ENCODE assay signal across 1 cellular context in the genomic region with DNA sequence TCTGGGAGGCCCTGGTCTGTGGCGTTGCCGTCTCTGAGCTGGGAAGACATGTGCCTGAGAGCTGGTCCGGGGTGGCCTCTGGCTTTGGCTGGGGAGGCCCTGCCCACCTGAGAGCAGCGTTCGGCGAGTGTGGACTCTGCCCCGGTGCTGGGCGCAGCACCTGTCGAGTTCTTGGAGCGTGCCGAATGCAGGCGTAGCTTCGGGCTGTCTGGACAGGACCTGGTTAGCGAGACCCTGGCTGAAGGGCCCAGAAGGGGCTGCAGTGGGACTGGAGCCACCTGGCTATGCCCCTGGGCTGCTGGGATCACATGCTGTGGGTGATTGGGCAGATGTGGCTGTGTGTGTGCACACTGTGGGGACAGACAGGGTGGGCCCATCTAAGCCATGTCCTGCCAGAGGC.
A peak's percentile ranks its signal among the peaks of the same experiment; 100 is the strongest.
TF ChIP-seq lines count a peak whose summit lies in the region.

No MANE protein-coding gene starts in this region.

TF ChIP-seq in HepG2, 621 proteins besides CTCF, POLR2A, EP300 and RAD21 (continued from another document and continues in another):
- TF ChIP-seq ZNF512 (CRISPR knock-in tag; IDR thresholded peaks at IDR 0.05) (0 out of 2 replicates have a peak, but pooled peaks have one; percentile 36), XRCC5 (optimal IDR thresholded peaks at IDR 0.05; ENCODE audit: low read length) (no peak), STAT5B (CRISPR knock-in tag; IDR thresholded peaks at IDR 0.05) (no peak), SRF (IDR thresholded peaks at IDR 0.05; ENCODE audit: low read depth, low read length) (no peak), MIER2 (CRISPR knock-in tag; IDR thresholded peaks at IDR 0.05) (no peak), ZNF619 (CRISPR knock-in tag; IDR thresholded peaks at IDR 0.05) (0 out of 2 replicates have a peak, but pooled peaks have one; percentile 23), FOXK2 (IDR thresholded peaks at IDR 0.05) (no peak), ATF3 (CRISPR knock-in tag; IDR thresholded peaks at IDR 0.05) (no peak), BRF2 (CRISPR knock-in tag; IDR thresholded peaks at IDR 0.05) (no peak), ZNF879 (CRISPR knock-in tag; IDR thresholded peaks at IDR 0.05) (no peak), MTF1 (CRISPR knock-in tag; IDR thresholded peaks at IDR 0.05) (no peak), ZNF703 (CRISPR knock-in tag; IDR thresholded peaks at IDR 0.05; ENCODE audit: borderline replicate concordance) (no peak), ZEB1 (IDR thresholded peaks at IDR 0.05; ENCODE audit: insufficient replicate concordance, low read depth) (peak; percentile 54), ZNF891 (CRISPR knock-in tag; IDR thresholded peaks at IDR 0.05) (no peak), HNF4A (CRISPR knock-in tag; IDR thresholded peaks at IDR 0.05) (peak; percentile 73), ZNF558 (CRISPR knock-in tag; IDR thresholded peaks at IDR 0.05; ENCODE audit: borderline replicate concordance) (no peak), ZNF629 (CRISPR knock-in tag; conservative IDR thresholded peaks at IDR 0.05) (no peak), ZBTB39 (CRISPR knock-in tag; IDR thresholded peaks at IDR 0.05) (no peak), LCORL (IDR thresholded peaks at IDR 0.05) (no peak), LCORL (CRISPR knock-in tag; IDR thresholded peaks at IDR 0.05) (0 out of 2 replicates have a peak, but pooled peaks have one; percentile 27), THAP11 (CRISPR knock-in tag; IDR thresholded peaks at IDR 0.05) (no peak), ZFP36L1 (CRISPR knock-in tag; IDR thresholded peaks at IDR 0.05) (no peak), ZNF251 (CRISPR knock-in tag; IDR thresholded peaks at IDR 0.05) (no peak), HIVEP1 (CRISPR knock-in tag; IDR thresholded peaks at IDR 0.05) (no peak), ZNF337 (CRISPR knock-in tag; IDR thresholded peaks at IDR 0.05; ENCODE audit: borderline replicate concordance, low read depth) (no peak), YY1 (IDR thresholded peaks at IDR 0.05; ENCODE audit: insufficient read depth, insufficient replicate concordance, low read depth, low read length) (no peak), ZFY (CRISPR knock-in tag; IDR thresholded peaks at IDR 0.05) (peak; percentile 35; the same call in 1 of the 2 replicates)
- TF ChIP-seq, protein P1, sequence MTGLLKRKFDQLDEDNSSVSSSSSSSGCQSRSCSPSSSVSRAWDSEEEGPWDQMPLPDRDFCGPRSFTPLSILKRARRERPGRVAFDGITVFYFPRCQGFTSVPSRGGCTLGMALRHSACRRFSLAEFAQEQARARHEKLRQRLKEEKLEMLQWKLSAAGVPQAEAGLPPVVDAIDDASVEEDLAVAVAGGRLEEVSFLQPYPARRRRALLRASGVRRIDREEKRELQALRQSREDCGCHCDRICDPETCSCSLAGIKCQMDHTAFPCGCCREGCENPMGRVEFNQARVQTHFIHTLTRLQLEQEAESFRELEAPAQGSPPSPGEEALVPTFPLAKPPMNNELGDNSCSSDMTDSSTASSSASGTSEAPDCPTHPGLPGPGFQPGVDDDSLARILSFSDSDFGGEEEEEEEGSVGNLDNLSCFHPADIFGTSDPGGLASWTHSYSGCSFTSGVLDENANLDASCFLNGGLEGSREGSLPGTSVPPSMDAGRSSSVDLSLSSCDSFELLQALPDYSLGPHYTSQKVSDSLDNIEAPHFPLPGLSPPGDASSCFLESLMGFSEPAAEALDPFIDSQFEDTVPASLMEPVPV (CRISPR knock-in tag; IDR thresholded peaks at IDR 0.05) = no peak
- TF ChIP-seq, protein P2, sequence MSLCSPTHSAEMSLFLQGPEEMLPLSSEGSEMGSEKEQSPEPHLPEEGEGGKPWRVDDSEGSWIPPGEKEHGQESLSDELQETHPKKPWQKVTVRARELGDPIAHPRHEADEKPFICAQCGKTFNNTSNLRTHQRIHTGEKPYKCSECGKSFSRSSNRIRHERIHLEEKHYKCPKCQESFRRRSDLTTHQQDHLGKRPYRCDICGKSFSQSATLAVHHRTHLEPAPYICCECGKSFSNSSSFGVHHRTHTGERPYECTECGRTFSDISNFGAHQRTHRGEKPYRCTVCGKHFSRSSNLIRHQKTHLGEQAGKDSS (CRISPR knock-in tag; IDR thresholded peaks at IDR 0.05; ENCODE audit: borderline replicate concordance, low read depth) = 0 out of 2 replicates have a peak, but pooled peaks have one; percentile 26
- TF ChIP-seq, protein P3, sequence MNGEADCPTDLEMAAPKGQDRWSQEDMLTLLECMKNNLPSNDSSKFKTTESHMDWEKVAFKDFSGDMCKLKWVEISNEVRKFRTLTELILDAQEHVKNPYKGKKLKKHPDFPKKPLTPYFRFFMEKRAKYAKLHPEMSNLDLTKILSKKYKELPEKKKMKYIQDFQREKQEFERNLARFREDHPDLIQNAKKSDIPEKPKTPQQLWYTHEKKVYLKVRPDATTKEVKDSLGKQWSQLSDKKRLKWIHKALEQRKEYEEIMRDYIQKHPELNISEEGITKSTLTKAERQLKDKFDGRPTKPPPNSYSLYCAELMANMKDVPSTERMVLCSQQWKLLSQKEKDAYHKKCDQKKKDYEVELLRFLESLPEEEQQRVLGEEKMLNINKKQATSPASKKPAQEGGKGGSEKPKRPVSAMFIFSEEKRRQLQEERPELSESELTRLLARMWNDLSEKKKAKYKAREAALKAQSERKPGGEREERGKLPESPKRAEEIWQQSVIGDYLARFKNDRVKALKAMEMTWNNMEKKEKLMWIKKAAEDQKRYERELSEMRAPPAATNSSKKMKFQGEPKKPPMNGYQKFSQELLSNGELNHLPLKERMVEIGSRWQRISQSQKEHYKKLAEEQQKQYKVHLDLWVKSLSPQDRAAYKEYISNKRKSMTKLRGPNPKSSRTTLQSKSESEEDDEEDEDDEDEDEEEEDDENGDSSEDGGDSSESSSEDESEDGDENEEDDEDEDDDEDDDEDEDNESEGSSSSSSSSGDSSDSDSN (CRISPR knock-in tag; IDR thresholded peaks at IDR 0.05) = peak; percentile 31; the same call in 1 of the 2 replicates
- TF ChIP-seq, protein P4, sequence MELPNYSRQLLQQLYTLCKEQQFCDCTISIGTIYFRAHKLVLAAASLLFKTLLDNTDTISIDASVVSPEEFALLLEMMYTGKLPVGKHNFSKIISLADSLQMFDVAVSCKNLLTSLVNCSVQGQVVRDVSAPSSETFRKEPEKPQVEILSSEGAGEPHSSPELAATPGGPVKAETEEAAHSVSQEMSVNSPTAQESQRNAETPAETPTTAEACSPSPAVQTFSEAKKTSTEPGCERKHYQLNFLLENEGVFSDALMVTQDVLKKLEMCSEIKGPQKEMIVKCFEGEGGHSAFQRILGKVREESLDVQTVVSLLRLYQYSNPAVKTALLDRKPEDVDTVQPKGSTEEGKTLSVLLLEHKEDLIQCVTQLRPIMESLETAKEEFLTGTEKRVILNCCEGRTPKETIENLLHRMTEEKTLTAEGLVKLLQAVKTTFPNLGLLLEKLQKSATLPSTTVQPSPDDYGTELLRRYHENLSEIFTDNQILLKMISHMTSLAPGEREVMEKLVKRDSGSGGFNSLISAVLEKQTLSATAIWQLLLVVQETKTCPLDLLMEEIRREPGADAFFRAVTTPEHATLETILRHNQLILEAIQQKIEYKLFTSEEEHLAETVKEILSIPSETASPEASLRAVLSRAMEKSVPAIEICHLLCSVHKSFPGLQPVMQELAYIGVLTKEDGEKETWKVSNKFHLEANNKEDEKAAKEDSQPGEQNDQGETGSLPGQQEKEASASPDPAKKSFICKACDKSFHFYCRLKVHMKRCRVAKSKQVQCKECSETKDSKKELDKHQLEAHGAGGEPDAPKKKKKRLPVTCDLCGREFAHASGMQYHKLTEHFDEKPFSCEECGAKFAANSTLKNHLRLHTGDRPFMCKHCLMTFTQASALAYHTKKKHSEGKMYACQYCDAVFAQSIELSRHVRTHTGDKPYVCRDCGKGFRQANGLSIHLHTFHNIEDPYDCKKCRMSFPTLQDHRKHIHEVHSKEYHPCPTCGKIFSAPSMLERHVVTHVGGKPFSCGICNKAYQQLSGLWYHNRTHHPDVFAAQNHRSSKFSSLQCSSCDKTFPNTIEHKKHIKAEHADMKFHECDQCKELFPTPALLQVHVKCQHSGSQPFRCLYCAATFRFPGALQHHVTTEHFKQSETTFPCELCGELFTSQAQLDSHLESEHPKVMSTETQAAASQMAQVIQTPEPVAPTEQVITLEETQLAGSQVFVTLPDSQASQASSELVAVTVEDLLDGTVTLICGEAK (IDR thresholded peaks at IDR 0.05) = no peak
- TF ChIP-seq, protein P4 (CRISPR knock-in tag; IDR thresholded peaks at IDR 0.05) = 0 out of 2 replicates have a peak, but pooled peaks have one; percentile 48
- TF ChIP-seq, protein P5, sequence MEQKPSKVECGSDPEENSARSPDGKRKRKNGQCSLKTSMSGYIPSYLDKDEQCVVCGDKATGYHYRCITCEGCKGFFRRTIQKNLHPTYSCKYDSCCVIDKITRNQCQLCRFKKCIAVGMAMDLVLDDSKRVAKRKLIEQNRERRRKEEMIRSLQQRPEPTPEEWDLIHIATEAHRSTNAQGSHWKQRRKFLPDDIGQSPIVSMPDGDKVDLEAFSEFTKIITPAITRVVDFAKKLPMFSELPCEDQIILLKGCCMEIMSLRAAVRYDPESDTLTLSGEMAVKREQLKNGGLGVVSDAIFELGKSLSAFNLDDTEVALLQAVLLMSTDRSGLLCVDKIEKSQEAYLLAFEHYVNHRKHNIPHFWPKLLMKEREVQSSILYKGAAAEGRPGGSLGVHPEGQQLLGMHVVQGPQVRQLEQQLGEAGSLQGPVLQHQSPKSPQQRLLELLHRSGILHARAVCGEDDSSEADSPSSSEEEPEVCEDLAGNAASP (CRISPR knock-in tag; IDR thresholded peaks at IDR 0.05; ENCODE audit: borderline replicate concordance) = no peak
